Comparison of ENCODE assay signal across 8 cellular contexts in genomic region chr17:82537233-82537632, GRCh38. TPM values are rescaled to one million over a fixed set of nuclear protein-coding genes. Genes with fewer than 3 reads are reported as not detected.
DNase-seq lines count a peak whose midpoint lies in the region; ATAC-seq and TF ChIP-seq lines count a peak whose summit lies in the region.
"Not testable (repeated sequence)": the region's sequence is repeated elsewhere in the genome, so short reads cannot be mapped to it uniquely, and the experiment has no call there.

No MANE protein-coding gene starts in this region.

- H3K18ac ChIP-seq in mesenchymal stem cell (ENCODE audit: low read depth in 1 of 2, low read length in 2 of 2), result not testable (repeated sequence)

- not testable (repeated sequence) for H3K27me3 ChIP-seq in ACC112 (ENCODE audit: insufficient read depth, low read length); Peyer's patch; ascending aorta; dorsolateral prefrontal cortex; cardiac muscle cell; mesenchymal stem cell (ENCODE audit: control insufficient read depth in 1 of 2, insufficient read depth in 1 of 2, low read length in 2 of 2); sigmoid colon; thoracic aorta (replicated peaks; ENCODE audit: insufficient read depth)

- H3K27ac ChIP-seq in ACC112 (ENCODE audit: low read depth, low read length) (peak overlapping the region; percentile 88), Peyer's patch (peak overlapping the region; percentile 37 to 79 (median 58)), ascending aorta (peak overlapping the region; percentile 93 to 95), dorsolateral prefrontal cortex (peak overlapping the region in 56 of 59 donors; percentile 3 to 94 (median 78)), cardiac muscle cell (peak overlapping the region; percentile 94), mesenchymal stem cell (ENCODE audit: low read length, poor library complexity, severe bottlenecking) (peak overlapping the region; percentile 87), sigmoid colon (peak overlapping the region; percentile 81 to 97 (median 92)), thoracic aorta (peak overlapping the region; percentile 75 to 92)

- not testable (repeated sequence) for H2AFZ ChIP-seq in ACC112 (ENCODE audit: low read length, unreplicated experiment); mesenchymal stem cell (ENCODE audit: low read depth, low read length)

- H2BK5ac ChIP-seq in mesenchymal stem cell (ENCODE audit: low read depth, low read length, poor library complexity, severe bottlenecking), result not testable (repeated sequence)

- H3K14ac ChIP-seq in mesenchymal stem cell (ENCODE audit: low read length in 2 of 2), result not testable (repeated sequence)

- not testable (repeated sequence) for H3K79me1 ChIP-seq in mesenchymal stem cell (replicated peaks; ENCODE audit: low read length, poor library complexity, severe bottlenecking)

- TF ChIP-seq POLR2A in Peyer's patch (IDR thresholded peaks at IDR 0.05); sigmoid colon (IDR thresholded peaks at IDR 0.05): not testable (repeated sequence)

- not testable (repeated sequence) for H3K4me2 ChIP-seq in mesenchymal stem cell (ENCODE audit: low read length, poor library complexity, severe bottlenecking)

- H2BK12ac ChIP-seq in mesenchymal stem cell (ENCODE audit: low read length in 2 of 2), result not testable (repeated sequence)

- not testable (repeated sequence) for H3K4me3 ChIP-seq in ACC112 (ENCODE audit: low read depth, low read length); Peyer's patch; cardiac muscle cell
- H3K4me3 ChIP-seq in ascending aorta (peak overlapping the region; percentile 37 to 43), dorsolateral prefrontal cortex (peak overlapping the region in 10 of 59 donors; percentile 10 to 30 (median 19)), mesenchymal stem cell (ENCODE audit: insufficient read depth in 1 of 2, low read depth in 1 of 2, low read length in 2 of 2) (peak overlapping the region in 1 of 2 experiments; percentile 58), sigmoid colon (peak overlapping the region in 1 of 4 donors; percentile 14), thoracic aorta (peak overlapping the region; percentile 34)

- WGBS in mesenchymal stem cell, result 97% methylated on average over 9 of the region's 9 CpGs
- 83 to 86% methylated on average over 9 of the region's 9 CpGs for whole genome bisulfite sequencing in sigmoid colon, 2 donors

- not testable (repeated sequence) for H4K91ac ChIP-seq in mesenchymal stem cell (ENCODE audit: low read length)

- not testable (repeated sequence) for H4K8ac ChIP-seq in mesenchymal stem cell (ENCODE audit: low read length)

- not testable (repeated sequence) for TF ChIP-seq EP300 in sigmoid colon (IDR thresholded peaks at IDR 0.05)

- not testable (repeated sequence) for H3K4ac ChIP-seq in mesenchymal stem cell (ENCODE audit: low read depth in 1 of 2, low read length in 2 of 2)

- H3K9me3 ChIP-seq in Peyer's patch; ascending aorta; cardiac muscle cell (ENCODE audit: low read depth); mesenchymal stem cell (ENCODE audit: control insufficient read depth, low read length); sigmoid colon; thoracic aorta: not testable (repeated sequence)

- not testable (repeated sequence) for H3K23ac ChIP-seq in mesenchymal stem cell (ENCODE audit: low read length in 2 of 2)

- H3K79me2 ChIP-seq in ACC112 (ENCODE audit: control insufficient read depth, insufficient read depth, low read length, unreplicated experiment), result peaks cover 95% of the 10 kb centered on the region

- H3K9ac ChIP-seq in mesenchymal stem cell (ENCODE audit: low read length), result peak overlapping the region; percentile 96

- intact Hi-C loops in ascending aorta (cut with DNase I), result loop anchor here (2.0 kb wide), 2 partner anchors 16 to 18 kb away; partner anchors contain the start of gene FOXK2
- intact Hi-C loops in dorsolateral prefrontal cortex (cut with DNase I); sigmoid colon (cut with DNase I): not testable (repeated sequence)

- H3K4me1 ChIP-seq in ACC112 (ENCODE audit: control insufficient read depth, insufficient read depth, low read length, unreplicated experiment) (peaks cover 30% of the 10 kb centered on the region), Peyer's patch (peaks cover 0 to 41% (median 0%) of the 10 kb centered on the region in 4 donors), ascending aorta (peaks cover 4 to 52% of the 10 kb centered on the region in 2 donors), cardiac muscle cell (ENCODE audit: low read depth) (peaks cover 34% of the 10 kb centered on the region), mesenchymal stem cell (ENCODE audit: control insufficient read depth, insufficient read depth, low read depth, low read length) (peaks cover 28% of the 10 kb centered on the region), sigmoid colon (peaks cover 0 to 94% (median 87%) of the 10 kb centered on the region in 4 donors), thoracic aorta (ENCODE audit: control insufficient read depth in 1 of 2, low read depth in 2 of 2) (peaks cover 29 to 54% of the 10 kb centered on the region in 2 donors)

- not testable (repeated sequence) for H2BK15ac ChIP-seq in mesenchymal stem cell (ENCODE audit: low read depth, poor library complexity, severe bottlenecking)

- DNase-seq in Peyer's patch; dorsolateral prefrontal cortex; mesenchymal stem cell; sigmoid colon; thoracic aorta (ENCODE audit: low spot score): not testable (repeated sequence)
- DNase-seq in ascending aorta (ENCODE audit: low spot score in 2 of 2) (peak in 1 of 2 donors; percentile 80), cardiac muscle cell (ENCODE audit: low read depth in 1 of 2, low spot score in 1 of 2) (peak in 1 of 2 donors; percentile 24)

- not testable (repeated sequence) for ATAC-seq in thoracic aorta (ENCODE audit: insufficient number of reproducible peaks, low FRiP score, low read depth)

- not testable (repeated sequence) for H2AK5ac ChIP-seq in mesenchymal stem cell (ENCODE audit: low read length, severe bottlenecking)

- H3K36me3 ChIP-seq in ACC112 (ENCODE audit: insufficient read depth, low read length); Peyer's patch; ascending aorta; cardiac muscle cell; mesenchymal stem cell (ENCODE audit: control insufficient read depth in 1 of 2, insufficient read depth in 2 of 2, low read depth in 1 of 2, low read length in 2 of 2); sigmoid colon; thoracic aorta: not testable (repeated sequence)

- H2BK120ac ChIP-seq in mesenchymal stem cell (ENCODE audit: low read depth, low read length), result not testable (repeated sequence)

- TF ChIP-seq CTCF in Peyer's patch (IDR thresholded peaks at IDR 0.05); ascending aorta (IDR thresholded peaks at IDR 0.05); dorsolateral prefrontal cortex (IDR thresholded peaks at IDR 0.05 in 54 of 56, conservative IDR thresholded peaks at IDR 0.05 in 2 of 56; ENCODE audit: low read depth in 1 of 56, partially characterized antibody in 56 of 56); cardiac muscle cell (IDR thresholded peaks at IDR 0.05; ENCODE audit: low read depth, low read length); sigmoid colon (IDR thresholded peaks at IDR 0.05); thoracic aorta (IDR thresholded peaks at IDR 0.05): not testable (repeated sequence)

RNA-seq across cellular contexts. Expression of gene FOXK2, which starts 17.7 kb away (rescaled TPM):
- total RNA-seq in Peyer's patch, result 10 to 100 TPM; 40.6 to 67.7 (median 61.1) TPM
- 131 TPM for total RNA-seq in ascending aorta
- 100 to 1,000 TPM in 8 of 120 experiments, 10 to 100 TPM in 112; 65.0 to 126 (median 81.9) TPM for total RNA-seq in dorsolateral prefrontal cortex
- total RNA-seq in cardiac muscle cell, result 44.5 and 63.0 TPM in 2 replicates
- polyA plus RNA-seq in cardiac muscle cell, result 22.0 and 26.7 TPM in 2 replicates
- polyA plus RNA-seq in mesenchymal stem cell (2013, experiment 1 of 2), result 45.8 TPM
- 46.2 TPM for polyA plus RNA-seq in mesenchymal stem cell (2013, experiment 2 of 2)
- total RNA-seq in sigmoid colon, result 10 to 100 TPM; 29.3 to 56.8 (median 40.5) TPM
- 10 to 100 TPM; 10.2 to 26.2 (median 11.6) TPM for polyA plus RNA-seq in sigmoid colon
- total RNA-seq in thoracic aorta, result 10 to 100 TPM; 34.8 to 85.1 TPM
